Comparison of ENCODE assay signal across 18 cellular contexts in the genomic region with DNA sequence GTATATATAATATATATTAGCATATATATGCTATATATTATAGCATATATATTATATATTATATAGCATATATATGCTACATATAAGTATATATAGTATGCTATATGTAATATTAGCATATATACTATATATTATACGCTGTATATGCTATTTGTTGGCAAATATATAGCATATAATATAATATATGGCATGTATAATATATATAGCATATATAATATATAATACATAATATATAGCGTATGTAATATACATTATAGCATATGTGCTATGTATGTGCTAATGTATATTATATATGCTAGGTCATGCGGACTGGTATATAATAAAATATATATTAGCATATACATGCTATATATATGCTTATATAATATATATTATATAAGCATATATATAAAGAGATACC.
DNase-seq lines count a peak whose midpoint lies in the region; ATAC-seq, FAIRE-seq and TF ChIP-seq lines count a peak whose summit lies in the region.
"Had no signal": no experiment of that assay in that cellular context is flagged by ENCODE, and none has a peak within 500 bp of the region (broad histone marks: within the 10 kb centered on the region; RNA-seq: fewer than 3 reads in every experiment).

No MANE protein-coding gene starts in this region.

- intact Hi-C loops in pancreas (cut with DNase I), result no loop called here
- intact Hi-C loops in Right ventricle myocardium inferior (cut with DNase I), result no loop called here

- H3K4me1 ChIP-seq in pancreas, result no peaks in the 10 kb centered on the region
- H3K4me1 ChIP-seq: BLaER1 had no signal

- WGBS in pancreas, 2 donors, result 96 to 97% methylated on average over 3 of the region's 3 CpGs

- DNase-seq in RCC 7860 (ENCODE audit: low spot score) (no peak), pancreas (no peak), T1000 (lab: John Stamatoyannopoulos, UW) (no peak), Right ventricle myocardium inferior (ENCODE audit: missing footprints) (no peak)
- DNase-seq: CD4-positive, CD25-positive, alpha-beta regulatory T cell; CD8-positive, alpha-beta T cell; DMS 273 treated with DMSO at 0.1 percent for 48 hours; DMS79; GF-D8; H9 had no signal

- no peak for ATAC-seq in pancreas
- no peak for ATAC-seq in HG03457 (IDR thresholded peaks at IDR 0.05; ENCODE audit: unreplicated experiment)
- ATAC-seq in Right ventricle myocardium inferior, result no peak
- ATAC-seq: CD8-positive, alpha-beta T cell; GM23338 had no signal

- H3K9me3 ChIP-seq in pancreas, result no peaks in the 10 kb centered on the region
- H3K9me3 ChIP-seq: BLaER1 had no signal

- no peak for TF ChIP-seq CTCF in pancreas (IDR thresholded peaks at IDR 0.05)

- peaks cover 3 to 50% (median 13%) of the 10 kb centered on the region in 3 donors for H3K36me3 ChIP-seq in pancreas

- FAIRE-seq in RCC 7860 (lab: Jason Lieb, UNC), result peak; percentile 78
- FAIRE-seq in colon (lab: Jason Lieb, UNC), result peak; percentile 92
- FAIRE-seq in pancreas (lab: Jason Lieb, UNC), result peak; percentile 81
- FAIRE-seq: D721Med, GM12891, GM18507 had no signal

- H3K4me3 ChIP-seq in pancreas, result no peak overlapping the region
- H3K4me3 ChIP-seq: BLaER1, GM23338 had no signal

- H3K27ac ChIP-seq in pancreas, result no peak overlapping the region
- H3K27ac ChIP-seq: BLaER1, C4-2B had no signal

- H3K27me3 ChIP-seq in pancreas, result no peaks in the 10 kb centered on the region
- H3K27me3 ChIP-seq: BLaER1 had no signal
